ENCODE assay signal across 21 cellular contexts in genomic region chr4:7959066-7959465, GRCh38. TPM values are rescaled to one million over a fixed set of nuclear protein-coding genes. Genes with fewer than 3 reads are reported as not detected.
DNase-seq lines count a peak whose midpoint lies in the region; ATAC-seq, FAIRE-seq and TF ChIP-seq lines count a peak whose summit lies in the region.
"Had no signal": no experiment of that assay in that cellular context is flagged by ENCODE, and none has a peak within 500 bp of the region (broad histone marks: within the 10 kb centered on the region; RNA-seq: fewer than 3 reads in every experiment).

No MANE protein-coding gene starts in this region.

- no peak overlapping the region for H3K14ac ChIP-seq in H1 (ENCODE audit: insufficient read length)

- no peak overlapping the region for H4K5ac ChIP-seq in H1 (ENCODE audit: insufficient read length, low read depth, low read length)

- no peak overlapping the region for H3K4ac ChIP-seq in H1 (replicated peaks; ENCODE audit: insufficient read length, low read depth, low read length)

- H4K20me1 ChIP-seq in GM23338 (replicated peaks; ENCODE audit: insufficient read depth) (no peaks in the 10 kb centered on the region), H1 (replicated peaks in 1 of 2; ENCODE audit: control insufficient read depth in 1 of 2, insufficient read depth in 2 of 2, low read length in 2 of 2) (no peaks in the 10 kb centered on the region), neural progenitor cell (ENCODE audit: low read depth) (no peaks in the 10 kb centered on the region), smooth muscle cell (ENCODE audit: low read depth) (no peaks in the 10 kb centered on the region)

- H3K9me3 Mint-ChIP-seq in GM23338 (no peaks in the 10 kb centered on the region), neural progenitor cell (no peaks in the 10 kb centered on the region)
- H3K9me3 Mint-ChIP-seq: activated CD4-positive, alpha-beta memory T cell treated with anti-CD3 and anti-CD28 coated beads for 36 hours; central memory CD8-positive, alpha-beta T cell had no signal

- H3K4me3 ChIP-seq in AG04449 (ENCODE audit: low read depth, low read length) (no peak overlapping the region), GM23338 (no peak overlapping the region), H1 (ENCODE audit: extremely low read depth in 1 of 4, insufficient read depth in 2 of 4, low read depth in 3 of 4, low read length in 4 of 4) (no peak overlapping the region), neural progenitor cell (no peak overlapping the region), smooth muscle cell (no peak overlapping the region)
- H3K4me3 ChIP-seq: right lobe of liver had no signal

- H2BK12ac ChIP-seq in H1 (ENCODE audit: low read depth, low read length) = no peak overlapping the region

- H2BK5ac ChIP-seq in H1 (ENCODE audit: low read depth, low read length) = no peak overlapping the region

- no peak for DNase-seq in AG04449 (ENCODE audit: low read depth, low spot score)
- DNase-seq in GM23338 (ENCODE audit: low spot score) = no peak
- no peak for DNase-seq in H1 (ENCODE audit: low read depth in 1 of 2, low spot score in 2 of 2)
- DNase-seq in neural progenitor cell (ENCODE audit: low spot score) = no peak
- DNase-seq in GM20000 (ENCODE audit: low spot score) = no peak
- DNase-seq in smooth muscle cell (lab: John Stamatoyannopoulos, UW; ENCODE audit: unreplicated experiment) = no peak
- DNase-seq in inferior parietal cortex (ENCODE audit: extremely low spot score) = no peak
- no peak for DNase-seq in stimulated activated CD4-positive, alpha-beta T cell treated with anti-CD3 and anti-CD28 coated beads, Interleukin-2, amount 100 ng/mL, for 48 hours
- DNase-seq: activated CD4-positive, alpha-beta memory T cell treated with anti-CD3 and anti-CD28 coated beads for 36 hours; amniotic stem cell; Calu3; effector memory CD4-positive, alpha-beta T cell; hypothalamus; left colon; NCI-H2081; NCI-H510A; occipital lobe; right lobe of liver; stimulated activated CD4-positive, alpha-beta T cell treated with anti-CD3 and anti-CD28 coated beads, Interleukin-1b, Interleukin-23, amount 100 ng/mL, for 48 hours had no signal

- no peaks in the 10 kb centered on the region for H3K27me3 ChIP-seq in GM23338 (ENCODE audit: insufficient read depth)
- H3K27me3 ChIP-seq in H1 (replicated peaks in 1 of 4; ENCODE audit: control insufficient read depth in 3 of 4, extremely low read depth in 1 of 4, insufficient read depth in 3 of 4, low read length in 3 of 4) = no peaks in the 10 kb centered on the region
- no peaks in the 10 kb centered on the region for H3K27me3 ChIP-seq in neural progenitor cell
- H3K27me3 ChIP-seq in smooth muscle cell (ENCODE audit: low read depth) = no peaks in the 10 kb centered on the region
- H3K27me3 ChIP-seq: right lobe of liver had no signal

- ATAC-seq in GM23338 = peak; percentile 49
- ATAC-seq: left colon, right lobe of liver had no signal

- H3K4me1 ChIP-seq in GM23338 (ENCODE audit: insufficient read depth) (peaks cover 17% of the 10 kb centered on the region), H1 (replicated peaks in 1 of 4; ENCODE audit: control insufficient read depth in 3 of 4, insufficient read depth in 4 of 4, low read length in 3 of 4) (peaks cover 3 to 10% (median 7%) of the 10 kb centered on the region in 4 experiments), neural progenitor cell (no peaks in the 10 kb centered on the region), smooth muscle cell (ENCODE audit: low read depth) (peaks cover 6% of the 10 kb centered on the region)
- H3K4me1 ChIP-seq: right lobe of liver had no signal

- H3K23me2 ChIP-seq in H1 (ENCODE audit: low read depth, low read length) = no peaks in the 10 kb centered on the region

- no peak overlapping the region for H3K23ac ChIP-seq in H1 (ENCODE audit: insufficient read length)

- H2AK5ac ChIP-seq in H1 (ENCODE audit: low read depth, low read length) = no peak overlapping the region

- peaks cover 24% of the 10 kb centered on the region for H3K4me1 Mint-ChIP-seq in GM23338
- H3K4me1 Mint-ChIP-seq in neural progenitor cell = peaks cover 14% of the 10 kb centered on the region

- H4K91ac ChIP-seq in H1 (replicated peaks; ENCODE audit: insufficient read length, low read length) = peak overlapping the region; percentile 0

- no peak overlapping the region for H3K56ac ChIP-seq in H1 (replicated peaks; ENCODE audit: insufficient read length, low read depth, low read length)

- H3K36me3 ChIP-seq in GM23338 (ENCODE audit: insufficient read depth) (no peaks in the 10 kb centered on the region), H1 (ENCODE audit: control insufficient read depth in 2 of 4, insufficient read depth in 4 of 4, low read length in 3 of 4) (no peaks in the 10 kb centered on the region), neural progenitor cell (no peaks in the 10 kb centered on the region), smooth muscle cell (ENCODE audit: low read depth) (no peaks in the 10 kb centered on the region)
- H3K36me3 ChIP-seq: right lobe of liver had no signal

- no peaks in the 10 kb centered on the region for H3K9me3 ChIP-seq in H1 (ENCODE audit: insufficient read depth in 2 of 2, low read depth in 1 of 2, low read length in 1 of 2)
- no peaks in the 10 kb centered on the region for H3K9me3 ChIP-seq in neural progenitor cell (ENCODE audit: low read depth)
- H3K9me3 ChIP-seq in smooth muscle cell (replicated peaks; ENCODE audit: low read depth) = no peaks in the 10 kb centered on the region
- H3K9me3 ChIP-seq: right lobe of liver had no signal

- peak; percentile 4 for TF ChIP-seq CTCF in AG04449 (IDR thresholded peaks at IDR 0.05; ENCODE audit: insufficient read depth, low read length, missing control alignments)
- 0 out of 4 replicates have a peak, but pooled peaks of 1 of the 2 experiments have one; percentile 2 for TF ChIP-seq CTCF in GM23338 (conservative IDR thresholded peaks at IDR 0.05; ENCODE audit: low read depth in 2 of 2)
- peak in 2 of 3 experiments; percentile 3 to 22; a peak in 1 of 4 replicates for TF ChIP-seq CTCF in H1 (IDR thresholded peaks at IDR 0.05; ENCODE audit: control extremely low read depth in 1 of 3, insufficient read depth in 1 of 3, low read depth in 1 of 3, low read length in 3 of 3)
- no peak for TF ChIP-seq CTCF in neural progenitor cell (IDR thresholded peaks at IDR 0.05)
- no peak for TF ChIP-seq CTCF in GM20000 (IDR thresholded peaks at IDR 0.05; ENCODE audit: extremely low read depth, missing control alignments)
- TF ChIP-seq CTCF in smooth muscle cell (IDR thresholded peaks at IDR 0.05; ENCODE audit: borderline replicate concordance, insufficient read depth, poor library complexity, severe bottlenecking) = no peak

- H2AFZ ChIP-seq in GM23338 (peak overlapping the region; percentile 43; the same call in 1 of the 2 replicates), H1 (ENCODE audit: low read length) (no peak overlapping the region), neural progenitor cell (replicated peaks) (peak overlapping the region; percentile 63), smooth muscle cell (ENCODE audit: low read depth) (no peak overlapping the region)

- no peaks in the 10 kb centered on the region for H3K9me2 ChIP-seq in GM23338 (ENCODE audit: insufficient read depth)

- no peak for FAIRE-seq in H1 (lab: Jason Lieb, UNC)

- H3K4me2 ChIP-seq in GM23338 (no peak overlapping the region), H1 (ENCODE audit: insufficient read depth in 1 of 2, low read depth in 2 of 2, low read length in 2 of 2) (no peak overlapping the region), neural progenitor cell (no peak overlapping the region), smooth muscle cell (no peak overlapping the region)
- H3K4me2 ChIP-seq: KMS-11 had no signal

- TF ChIP-seq POLR2A in H1 (IDR thresholded peaks at IDR 0.05; ENCODE audit: control extremely low read depth in 1 of 2, low read depth in 2 of 2, low read length in 2 of 2) = no peak

- POLR2A ChIA-PET in AG04449 (lab: Yijun Ruan, JAX) = interaction anchor here (2.9 kb wide), 1 partner anchor 19 kb away, joined by 8 read pairs; the partner anchor contains the start of gene AFAP1
- POLR2A ChIA-PET in H1 (lab: Charles Lee; ENCODE audit: partially characterized antibody) = interaction anchor here (0.6 kb wide), 1 partner anchor 814 kb away, joined by 4 read pairs; no protein-coding TSS in a partner anchor

- H2BK120ac ChIP-seq in H1 (replicated peaks; ENCODE audit: low read depth, low read length) = no peak overlapping the region

- H3K36me3 Mint-ChIP-seq in GM23338 (ENCODE audit: low read depth) (no peaks in the 10 kb centered on the region), neural progenitor cell (no peaks in the 10 kb centered on the region)
- H3K36me3 Mint-ChIP-seq: activated CD4-positive, alpha-beta memory T cell treated with anti-CD3 and anti-CD28 coated beads for 36 hours had no signal

- no peak for TF ChIP-seq EP300 in H1 (IDR thresholded peaks at IDR 0.05; ENCODE audit: borderline replicate concordance in 1 of 2, low read depth in 2 of 2, low read length in 2 of 2)

- no peak overlapping the region for H3K18ac ChIP-seq in H1 (ENCODE audit: extremely low read depth, low read length)

- WGBS in H1 (ENCODE audit: extremely low coverage in 1 of 2, insufficient coverage in 1 of 2, insufficient read length in 1 of 2, insufficient replicate concordance in 2 of 2, low coverage in 1 of 2, low lambda C conversion rate in 2 of 2, missing lambda C conversion rate in 1 of 2), 2 experiments = 67% methylated on average over 7 of the region's 7 CpGs; no CpG with 5 or more reads in 1 of the 2 experiments
- 87% methylated on average over 7 of the region's 7 CpGs for WGBS in smooth muscle cell (ENCODE audit: low lambda C conversion rate)

- H3K4me3 Mint-ChIP-seq in GM23338 = no peak overlapping the region
- no peak overlapping the region for H3K4me3 Mint-ChIP-seq in neural progenitor cell
- H3K4me3 Mint-ChIP-seq: activated CD4-positive, alpha-beta memory T cell treated with anti-CD3 and anti-CD28 coated beads for 36 hours; central memory CD8-positive, alpha-beta T cell had no signal

- H2BK15ac ChIP-seq in H1 (ENCODE audit: low read length) = no peak overlapping the region

- no peaks in the 10 kb centered on the region for H3K27me3 Mint-ChIP-seq in GM23338 (ENCODE audit: insufficient read depth, low read depth, poor library complexity)
- no peaks in the 10 kb centered on the region for H3K27me3 Mint-ChIP-seq in neural progenitor cell (ENCODE audit: insufficient read depth, low read depth)
- H3K27me3 Mint-ChIP-seq: activated CD4-positive, alpha-beta memory T cell treated with anti-CD3 and anti-CD28 coated beads for 36 hours; central memory CD8-positive, alpha-beta T cell had no signal

- H4K8ac ChIP-seq in H1 (ENCODE audit: extremely low read depth, insufficient read depth, low read length) = no peak overlapping the region

- H2BK20ac ChIP-seq in H1 (ENCODE audit: low read length) = no peak overlapping the region

- H3K9ac ChIP-seq in H1 (replicated peaks in 1 of 4; ENCODE audit: extremely low read depth in 1 of 4, low read depth in 3 of 4, low read length in 3 of 4) (no peak overlapping the region), neural progenitor cell (no peak overlapping the region), smooth muscle cell (ENCODE audit: low read depth) (no peak overlapping the region)
- H3K9ac ChIP-seq: KMS-11 had no signal

- peak; percentile 14 to 19; a peak in 2 of 4 replicates for TF ChIP-seq RAD21 in H1 (IDR thresholded peaks at IDR 0.05 in 1 of 2, conservative IDR thresholded peaks at IDR 0.05 in 1 of 2; ENCODE audit: low read depth in 2 of 2, low read length in 2 of 2)

- 0 out of 2 replicates have a peak, but pooled peaks cover 6% of the 10 kb centered on the region for H3F3A ChIP-seq in GM23338 (replicated peaks; ENCODE audit: low read depth)
- no peaks in the 10 kb centered on the region for H3F3A ChIP-seq in neural progenitor cell (ENCODE audit: low read depth)
- peaks cover 5% of the 10 kb centered on the region for H3F3A ChIP-seq in smooth muscle cell (ENCODE audit: low read depth)

- 0 out of 2 replicates have a peak overlapping the region, but pooled peaks have one; percentile 50 for H3K27ac ChIP-seq in GM23338 (ENCODE audit: low read depth)
- H3K27ac ChIP-seq in H1 (ENCODE audit: low read depth, low read length) = no peak overlapping the region
- no peak overlapping the region for H3K27ac ChIP-seq in neural progenitor cell
- no peak overlapping the region for H3K27ac ChIP-seq in smooth muscle cell (ENCODE audit: low read depth)
- H3K27ac ChIP-seq: KMS-11, right lobe of liver had no signal

- CTCF ChIA-PET in AG04449 (lab: Yijun Ruan, JAX) = interaction anchor here (0.9 to 2.7 kb wide), 5 partner anchors 20 to 157 kb away, joined by 3 to 8 read pairs (median 6); partner anchors contain the start of gene AFAP1
- CTCF ChIA-PET in H1 (lab: Charles Lee; ENCODE audit: partially characterized antibody) = interaction anchor here (0.5 to 4.3 kb wide), 12 partner anchors 9 to 154 kb away, joined by 3 to 28 read pairs (median 4); partner anchors contain the start of gene AFAP1

- no peaks in the 10 kb centered on the region for H3K79me1 ChIP-seq in H1 (ENCODE audit: low read depth, low read length)

- H3K79me2 ChIP-seq in GM23338 (replicated peaks; ENCODE audit: insufficient read depth) = no peaks in the 10 kb centered on the region
- no peaks in the 10 kb centered on the region for H3K79me2 ChIP-seq in H1 (ENCODE audit: control insufficient read depth in 1 of 2, insufficient read depth in 2 of 2, low read length in 2 of 2)
- no peaks in the 10 kb centered on the region for H3K79me2 ChIP-seq in neural progenitor cell (ENCODE audit: low read depth)
- no peaks in the 10 kb centered on the region for H3K79me2 ChIP-seq in smooth muscle cell (ENCODE audit: low read depth)

- H3K27ac Mint-ChIP-seq in GM23338 (peak overlapping the region; percentile 72), neural progenitor cell (no peak overlapping the region)

RNA-seq across cellular contexts. Expression of gene AFAP1, which starts 19.4 kb away (rescaled TPM):
- 21.5 and 25.9 TPM in 2 replicates for total RNA-seq in GM23338 (2014; rRNA removed; shearing (Covaris generic))
- polyA plus RNA-seq in GM23338 (2016; fragmentation: Nextera tagmentation; extraction: Ambion mirVana) (5.4 and 6.5 TPM in 2 replicates), H1 (2011; rRNA removed) (3.6 and 5.1 TPM in 2 replicates), smooth muscle cell (12.6 and 15.8 TPM in 2 replicates)
- total RNA-seq in H1 (2021; fragmentation: NEBNext Ultra II Directional; extraction: Animal tissue kit (Norgen Biotek cat#: 25700)) = 16.2 and 18.2 TPM in 2 replicates
- polyA plus RNA-seq in H1 (2011; cell fraction: cytosol; rRNA removed) = 3.6 TPM
- 9.3 TPM for polyA plus RNA-seq in H1 (2011; cell fraction: nucleus; rRNA removed)
- 5.8 to 7.5 TPM (median 6.7 TPM) in 4 replicates for polyA plus RNA-seq in H1 (2012, experiment 1 of 2)
- 2.7 TPM for polyA plus RNA-seq in H1 (2012, experiment 2 of 2)
- polyA plus RNA-seq in H1 (2013, experiment 1 of 2) = 7.8 TPM
- polyA plus RNA-seq in H1 (2013, experiment 2 of 2) = 7.8 TPM
- polyA minus RNA-seq in H1 (2011; rRNA and poly(A)+ RNA removed) = 8.1 and 10.5 TPM in 2 replicates
- 5.6 TPM for polyA minus RNA-seq in H1 (2011; cell fraction: cytosol; rRNA and poly(A)+ RNA removed)
- polyA minus RNA-seq in H1 (2011; cell fraction: nucleus; rRNA and poly(A)+ RNA removed) = 16.3 TPM
- total RNA-seq in neural progenitor cell (ENCODE audit: low replicate concordance) (6.7 and 8.2 TPM in 2 replicates), smooth muscle cell (17.9 and 24.8 TPM in 2 replicates)

Comparison
In these comparisons a context has a peak if more than half of its experiments do, and no peak if none do; other contexts are left out.
1. CTCF ChIP-seq: peak in AG04449 (single experiment) and H1 (2 of 3); none in neural progenitor cell (single experiment), GM20000 (single experiment) and smooth muscle cell (single experiment).
2. H2AFZ ChIP-seq: peak in GM23338 (single experiment) and neural progenitor cell (single experiment); none in H1 (single experiment) and smooth muscle cell (single experiment).